1 cellular context compared by ENCODE assay signal in genomic region chr10:110901954-110902819, GRCh38.
TF ChIP-seq lines count a peak whose summit lies in the region.

No MANE protein-coding gene starts in this region.

TF ChIP-seq in HCT116, 20 proteins besides CTCF, POLR2A, EP300 and RAD21 (continued from another document):
- TF ChIP-seq ZBTB33 (IDR thresholded peaks at IDR 0.05; ENCODE audit: extremely low read depth, insufficient replicate concordance, low read length) (no peak), SIN3A (IDR thresholded peaks at IDR 0.05; ENCODE audit: low read depth) (no peak), TCF7L2 (IDR thresholded peaks at IDR 0.05; ENCODE audit: borderline replicate concordance, extremely low read depth, insufficient read depth, insufficient read length) (no peak), EZH2phosphoT487 (IDR thresholded peaks at IDR 0.05; ENCODE audit: borderline replicate concordance) (no peak), ZNF274 (IDR thresholded peaks at IDR 0.05; ENCODE audit: low read depth, low read length) (no peak)
